Comparison of ENCODE assay signal across 1 cellular context in the genomic region with DNA sequence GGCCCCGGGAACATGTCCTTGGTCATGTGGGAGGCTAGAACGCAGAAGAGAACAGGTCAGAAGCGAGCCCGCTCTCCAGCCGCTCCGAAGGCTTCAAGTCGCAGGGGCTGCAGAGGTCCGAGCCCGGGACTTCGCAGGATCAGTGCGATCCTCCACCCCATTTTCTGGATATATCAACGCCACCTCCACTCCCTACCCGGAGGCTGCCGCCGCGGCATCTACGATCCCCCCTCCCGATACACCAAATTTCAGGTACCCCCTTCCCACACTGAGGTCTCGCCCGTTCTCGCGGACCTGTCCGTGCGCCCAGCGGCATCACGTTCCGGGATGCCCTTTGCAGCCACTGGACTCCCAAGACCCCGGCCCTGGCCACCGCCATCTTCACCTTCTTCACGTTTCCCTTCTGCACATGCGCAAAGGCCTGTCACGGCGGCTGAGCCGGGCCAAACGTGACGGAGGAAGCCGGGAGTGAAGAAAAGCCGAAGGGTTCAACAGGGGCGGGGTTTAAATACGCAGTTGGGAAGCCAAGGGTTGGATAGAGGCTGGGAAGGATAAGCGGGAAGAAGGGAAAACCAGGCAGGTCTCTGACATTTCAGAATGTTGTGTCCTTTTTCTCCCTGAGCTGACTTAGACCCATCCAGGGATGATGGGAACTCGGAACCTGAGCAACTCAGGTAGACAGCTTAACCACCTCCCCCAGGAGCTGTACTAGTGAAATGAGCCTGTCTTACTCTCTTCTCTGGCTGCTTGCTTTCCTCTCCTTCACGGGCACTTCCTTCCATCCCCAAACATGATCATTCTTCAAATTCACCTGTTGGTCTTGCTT.
TF ChIP-seq lines count a peak whose summit lies in the region.

A gene (minus strand): TSS at position 399 of the 826 bp plus-strand sequence. CDS start 20 bp downstream, at position 379.

TF ChIP-seq in HEK293, 187 proteins besides CTCF, POLR2A, EP300 and RAD21 (continued from another document and continues in another):
- TF ChIP-seq ZNF548 (tag by site-specific recombination; IDR thresholded peaks at IDR 0.05) (no peak), ZNF561 (tag by site-specific recombination; IDR thresholded peaks at IDR 0.05; ENCODE audit: borderline replicate concordance) (no peak), ZNF530 (tag by site-specific recombination; IDR thresholded peaks at IDR 0.05; ENCODE audit: low read depth) (no peak), ZNF391 (tag by site-specific recombination; IDR thresholded peaks at IDR 0.05; ENCODE audit: borderline replicate concordance, low read depth) (no peak), ZNF202 (tag by site-specific recombination; IDR thresholded peaks at IDR 0.05; ENCODE audit: borderline replicate concordance) (no peak), MYNN (tag by site-specific recombination; IDR thresholded peaks at IDR 0.05; ENCODE audit: borderline replicate concordance) (no peak), ZNF23 (tag by site-specific recombination; IDR thresholded peaks at IDR 0.05; ENCODE audit: borderline replicate concordance) (no peak), MZF1 (tag by site-specific recombination; IDR thresholded peaks at IDR 0.05; ENCODE audit: borderline replicate concordance) (no peak), ZNF843 (tag by site-specific recombination; IDR thresholded peaks at IDR 0.05) (no peak), SP2 (tag by site-specific recombination; IDR thresholded peaks at IDR 0.05) (0 out of 2 replicates have a peak, but pooled peaks have one; percentile 37), ZNF10 (tag by site-specific recombination; IDR thresholded peaks at IDR 0.05) (no peak), GLI2 (tag by site-specific recombination; IDR thresholded peaks at IDR 0.05; ENCODE audit: borderline replicate concordance, low read depth) (no peak), ZNF16 (tag by site-specific recombination; IDR thresholded peaks at IDR 0.05; ENCODE audit: low read depth) (no peak), ZNF701 (tag by site-specific recombination; IDR thresholded peaks at IDR 0.05) (no peak), ZBTB7A (tag by site-specific recombination; IDR thresholded peaks at IDR 0.05; ENCODE audit: low read depth) (peak; percentile 90), TRIM28 (IDR thresholded peaks at IDR 0.05; ENCODE audit: borderline replicate concordance, low read length) (0 out of 2 replicates have a peak, but pooled peaks have one; percentile 36), ZFP37 (tag by site-specific recombination; IDR thresholded peaks at IDR 0.05) (0 out of 2 replicates have a peak, but pooled peaks have one; percentile 36), GLIS1 (tag by site-specific recombination; IDR thresholded peaks at IDR 0.05) (no peak), ZFP69B (tag by site-specific recombination; IDR thresholded peaks at IDR 0.05) (no peak; the same call in 1 of the 2 replicates), IKZF3 (tag by site-specific recombination; IDR thresholded peaks at IDR 0.05) (peak; percentile 95), ZBTB20 (tag by site-specific recombination; IDR thresholded peaks at IDR 0.05) (peak; percentile 100), ZNF175 (tag by site-specific recombination; IDR thresholded peaks at IDR 0.05) (no peak), REPIN1 (tag by site-specific recombination; IDR thresholded peaks at IDR 0.05; ENCODE audit: low read depth) (no peak), TCF7L2 (IDR thresholded peaks at IDR 0.05; ENCODE audit: borderline replicate concordance, low read depth, low read length) (no peak), ZNF214 (tag by site-specific recombination; IDR thresholded peaks at IDR 0.05; ENCODE audit: borderline replicate concordance) (no peak), ZNF768 (tag by site-specific recombination; IDR thresholded peaks at IDR 0.05) (no peak), SETDB1 (IDR thresholded peaks at IDR 0.05; ENCODE audit: insufficient read length, low read length) (no peak), ZNF585B (tag by site-specific recombination; IDR thresholded peaks at IDR 0.05) (peak; percentile 15; the same call in 1 of the 2 replicates), ZNF174 (tag by site-specific recombination; IDR thresholded peaks at IDR 0.05) (no peak), OVOL3 (tag by site-specific recombination; IDR thresholded peaks at IDR 0.05) (no peak), HOXA7 (CRISPR knock-in tag; IDR thresholded peaks at IDR 0.05; ENCODE audit: borderline replicate concordance) (no peak), ZSCAN30 (tag by site-specific recombination; IDR thresholded peaks at IDR 0.05) (peak; percentile 3; the same call in 1 of the 2 replicates), ZNF274 (IDR thresholded peaks at IDR 0.05; ENCODE audit: low read length) (no peak), ZNF274 (tag by site-specific recombination; IDR thresholded peaks at IDR 0.05; ENCODE audit: borderline replicate concordance) (no peak), ZIC2 (tag by site-specific recombination; IDR thresholded peaks at IDR 0.05) (no peak)
- TF ChIP-seq, protein P1, sequence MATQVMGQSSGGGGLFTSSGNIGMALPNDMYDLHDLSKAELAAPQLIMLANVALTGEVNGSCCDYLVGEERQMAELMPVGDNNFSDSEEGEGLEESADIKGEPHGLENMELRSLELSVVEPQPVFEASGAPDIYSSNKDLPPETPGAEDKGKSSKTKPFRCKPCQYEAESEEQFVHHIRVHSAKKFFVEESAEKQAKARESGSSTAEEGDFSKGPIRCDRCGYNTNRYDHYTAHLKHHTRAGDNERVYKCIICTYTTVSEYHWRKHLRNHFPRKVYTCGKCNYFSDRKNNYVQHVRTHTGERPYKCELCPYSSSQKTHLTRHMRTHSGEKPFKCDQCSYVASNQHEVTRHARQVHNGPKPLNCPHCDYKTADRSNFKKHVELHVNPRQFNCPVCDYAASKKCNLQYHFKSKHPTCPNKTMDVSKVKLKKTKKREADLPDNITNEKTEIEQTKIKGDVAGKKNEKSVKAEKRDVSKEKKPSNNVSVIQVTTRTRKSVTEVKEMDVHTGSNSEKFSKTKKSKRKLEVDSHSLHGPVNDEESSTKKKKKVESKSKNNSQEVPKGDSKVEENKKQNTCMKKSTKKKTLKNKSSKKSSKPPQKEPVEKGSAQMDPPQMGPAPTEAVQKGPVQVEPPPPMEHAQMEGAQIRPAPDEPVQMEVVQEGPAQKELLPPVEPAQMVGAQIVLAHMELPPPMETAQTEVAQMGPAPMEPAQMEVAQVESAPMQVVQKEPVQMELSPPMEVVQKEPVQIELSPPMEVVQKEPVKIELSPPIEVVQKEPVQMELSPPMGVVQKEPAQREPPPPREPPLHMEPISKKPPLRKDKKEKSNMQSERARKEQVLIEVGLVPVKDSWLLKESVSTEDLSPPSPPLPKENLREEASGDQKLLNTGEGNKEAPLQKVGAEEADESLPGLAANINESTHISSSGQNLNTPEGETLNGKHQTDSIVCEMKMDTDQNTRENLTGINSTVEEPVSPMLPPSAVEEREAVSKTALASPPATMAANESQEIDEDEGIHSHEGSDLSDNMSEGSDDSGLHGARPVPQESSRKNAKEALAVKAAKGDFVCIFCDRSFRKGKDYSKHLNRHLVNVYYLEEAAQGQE (tag by site-specific recombination; IDR thresholded peaks at IDR 0.05) = no peak; the same call in 1 of the 2 replicates
- TF ChIP-seq, protein P2, sequence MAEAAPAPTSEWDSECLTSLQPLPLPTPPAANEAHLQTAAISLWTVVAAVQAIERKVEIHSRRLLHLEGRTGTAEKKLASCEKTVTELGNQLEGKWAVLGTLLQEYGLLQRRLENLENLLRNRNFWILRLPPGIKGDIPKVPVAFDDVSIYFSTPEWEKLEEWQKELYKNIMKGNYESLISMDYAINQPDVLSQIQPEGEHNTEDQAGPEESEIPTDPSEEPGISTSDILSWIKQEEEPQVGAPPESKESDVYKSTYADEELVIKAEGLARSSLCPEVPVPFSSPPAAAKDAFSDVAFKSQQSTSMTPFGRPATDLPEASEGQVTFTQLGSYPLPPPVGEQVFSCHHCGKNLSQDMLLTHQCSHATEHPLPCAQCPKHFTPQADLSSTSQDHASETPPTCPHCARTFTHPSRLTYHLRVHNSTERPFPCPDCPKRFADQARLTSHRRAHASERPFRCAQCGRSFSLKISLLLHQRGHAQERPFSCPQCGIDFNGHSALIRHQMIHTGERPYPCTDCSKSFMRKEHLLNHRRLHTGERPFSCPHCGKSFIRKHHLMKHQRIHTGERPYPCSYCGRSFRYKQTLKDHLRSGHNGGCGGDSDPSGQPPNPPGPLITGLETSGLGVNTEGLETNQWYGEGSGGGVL (tag by site-specific recombination; IDR thresholded peaks at IDR 0.05) = no peak
- TF ChIP-seq, protein P3, sequence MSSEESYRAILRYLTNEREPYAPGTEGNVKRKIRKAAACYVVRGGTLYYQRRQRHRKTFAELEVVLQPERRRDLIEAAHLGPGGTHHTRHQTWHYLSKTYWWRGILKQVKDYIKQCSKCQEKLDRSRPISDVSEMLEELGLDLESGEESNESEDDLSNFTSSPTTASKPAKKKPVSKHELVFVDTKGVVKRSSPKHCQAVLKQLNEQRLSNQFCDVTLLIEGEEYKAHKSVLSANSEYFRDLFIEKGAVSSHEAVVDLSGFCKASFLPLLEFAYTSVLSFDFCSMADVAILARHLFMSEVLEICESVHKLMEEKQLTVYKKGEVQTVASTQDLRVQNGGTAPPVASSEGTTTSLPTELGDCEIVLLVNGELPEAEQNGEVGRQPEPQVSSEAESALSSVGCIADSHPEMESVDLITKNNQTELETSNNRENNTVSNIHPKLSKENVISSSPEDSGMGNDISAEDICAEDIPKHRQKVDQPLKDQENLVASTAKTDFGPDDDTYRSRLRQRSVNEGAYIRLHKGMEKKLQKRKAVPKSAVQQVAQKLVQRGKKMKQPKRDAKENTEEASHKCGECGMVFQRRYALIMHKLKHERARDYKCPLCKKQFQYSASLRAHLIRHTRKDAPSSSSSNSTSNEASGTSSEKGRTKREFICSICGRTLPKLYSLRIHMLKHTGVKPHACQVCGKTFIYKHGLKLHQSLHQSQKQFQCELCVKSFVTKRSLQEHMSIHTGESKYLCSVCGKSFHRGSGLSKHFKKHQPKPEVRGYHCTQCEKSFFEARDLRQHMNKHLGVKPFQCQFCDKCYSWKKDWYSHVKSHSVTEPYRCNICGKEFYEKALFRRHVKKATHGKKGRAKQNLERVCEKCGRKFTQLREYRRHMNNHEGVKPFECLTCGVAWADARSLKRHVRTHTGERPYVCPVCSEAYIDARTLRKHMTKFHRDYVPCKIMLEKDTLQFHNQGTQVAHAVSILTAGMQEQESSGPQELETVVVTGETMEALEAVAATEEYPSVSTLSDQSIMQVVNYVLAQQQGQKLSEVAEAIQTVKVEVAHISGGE (tag by site-specific recombination; conservative IDR thresholded peaks at IDR 0.05; ENCODE audit: low read depth) = no peak
- TF ChIP-seq, protein P4, sequence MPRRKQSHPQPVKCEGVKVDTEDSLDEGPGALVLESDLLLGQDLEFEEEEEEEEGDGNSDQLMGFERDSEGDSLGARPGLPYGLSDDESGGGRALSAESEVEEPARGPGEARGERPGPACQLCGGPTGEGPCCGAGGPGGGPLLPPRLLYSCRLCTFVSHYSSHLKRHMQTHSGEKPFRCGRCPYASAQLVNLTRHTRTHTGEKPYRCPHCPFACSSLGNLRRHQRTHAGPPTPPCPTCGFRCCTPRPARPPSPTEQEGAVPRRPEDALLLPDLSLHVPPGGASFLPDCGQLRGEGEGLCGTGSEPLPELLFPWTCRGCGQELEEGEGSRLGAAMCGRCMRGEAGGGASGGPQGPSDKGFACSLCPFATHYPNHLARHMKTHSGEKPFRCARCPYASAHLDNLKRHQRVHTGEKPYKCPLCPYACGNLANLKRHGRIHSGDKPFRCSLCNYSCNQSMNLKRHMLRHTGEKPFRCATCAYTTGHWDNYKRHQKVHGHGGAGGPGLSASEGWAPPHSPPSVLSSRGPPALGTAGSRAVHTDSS (tag by site-specific recombination; IDR thresholded peaks at IDR 0.05) = peak; percentile 86
- TF ChIP-seq, protein P5, sequence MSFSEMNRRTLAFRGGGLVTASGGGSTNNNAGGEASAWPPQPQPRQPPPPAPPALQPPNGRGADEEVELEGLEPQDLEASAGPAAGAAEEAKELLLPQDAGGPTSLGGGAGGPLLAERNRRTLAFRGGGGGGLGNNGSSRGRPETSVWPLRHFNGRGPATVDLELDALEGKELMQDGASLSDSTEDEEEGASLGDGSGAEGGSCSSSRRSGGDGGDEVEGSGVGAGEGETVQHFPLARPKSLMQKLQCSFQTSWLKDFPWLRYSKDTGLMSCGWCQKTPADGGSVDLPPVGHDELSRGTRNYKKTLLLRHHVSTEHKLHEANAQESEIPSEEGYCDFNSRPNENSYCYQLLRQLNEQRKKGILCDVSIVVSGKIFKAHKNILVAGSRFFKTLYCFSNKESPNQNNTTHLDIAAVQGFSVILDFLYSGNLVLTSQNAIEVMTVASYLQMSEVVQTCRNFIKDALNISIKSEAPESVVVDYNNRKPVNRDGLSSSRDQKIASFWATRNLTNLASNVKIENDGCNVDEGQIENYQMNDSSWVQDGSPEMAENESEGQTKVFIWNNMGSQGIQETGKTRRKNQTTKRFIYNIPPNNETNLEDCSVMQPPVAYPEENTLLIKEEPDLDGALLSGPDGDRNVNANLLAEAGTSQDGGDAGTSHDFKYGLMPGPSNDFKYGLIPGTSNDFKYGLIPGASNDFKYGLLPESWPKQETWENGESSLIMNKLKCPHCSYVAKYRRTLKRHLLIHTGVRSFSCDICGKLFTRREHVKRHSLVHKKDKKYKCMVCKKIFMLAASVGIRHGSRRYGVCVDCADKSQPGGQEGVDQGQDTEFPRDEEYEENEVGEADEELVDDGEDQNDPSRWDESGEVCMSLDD (tag by site-specific recombination; IDR thresholded peaks at IDR 0.05) = 0 out of 2 replicates have a peak, but pooled peaks have one; percentile 28
- TF ChIP-seq, protein P6, sequence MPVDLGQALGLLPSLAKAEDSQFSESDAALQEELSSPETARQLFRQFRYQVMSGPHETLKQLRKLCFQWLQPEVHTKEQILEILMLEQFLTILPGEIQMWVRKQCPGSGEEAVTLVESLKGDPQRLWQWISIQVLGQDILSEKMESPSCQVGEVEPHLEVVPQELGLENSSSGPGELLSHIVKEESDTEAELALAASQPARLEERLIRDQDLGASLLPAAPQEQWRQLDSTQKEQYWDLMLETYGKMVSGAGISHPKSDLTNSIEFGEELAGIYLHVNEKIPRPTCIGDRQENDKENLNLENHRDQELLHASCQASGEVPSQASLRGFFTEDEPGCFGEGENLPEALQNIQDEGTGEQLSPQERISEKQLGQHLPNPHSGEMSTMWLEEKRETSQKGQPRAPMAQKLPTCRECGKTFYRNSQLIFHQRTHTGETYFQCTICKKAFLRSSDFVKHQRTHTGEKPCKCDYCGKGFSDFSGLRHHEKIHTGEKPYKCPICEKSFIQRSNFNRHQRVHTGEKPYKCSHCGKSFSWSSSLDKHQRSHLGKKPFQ (tag by site-specific recombination; IDR thresholded peaks at IDR 0.05) = no peak
- TF ChIP-seq, protein P7, sequence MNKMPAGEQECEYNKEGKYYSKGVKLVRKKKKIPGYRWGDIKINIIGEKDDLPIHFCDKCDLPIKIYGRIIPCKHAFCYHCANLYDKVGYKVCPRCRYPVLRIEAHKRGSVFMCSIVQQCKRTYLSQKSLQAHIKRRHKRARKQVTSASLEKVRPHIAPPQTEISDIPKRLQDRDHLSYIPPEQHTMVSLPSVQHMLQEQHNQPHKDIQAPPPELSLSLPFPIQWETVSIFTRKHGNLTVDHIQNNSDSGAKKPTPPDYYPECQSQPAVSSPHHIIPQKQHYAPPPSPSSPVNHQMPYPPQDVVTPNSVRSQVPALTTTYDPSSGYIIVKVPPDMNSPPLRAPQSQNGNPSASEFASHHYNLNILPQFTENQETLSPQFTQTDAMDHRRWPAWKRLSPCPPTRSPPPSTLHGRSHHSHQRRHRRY (tag by site-specific recombination; IDR thresholded peaks at IDR 0.05) = no peak
